Comparison of ENCODE assay signal across 25 cellular contexts in the genomic region with DNA sequence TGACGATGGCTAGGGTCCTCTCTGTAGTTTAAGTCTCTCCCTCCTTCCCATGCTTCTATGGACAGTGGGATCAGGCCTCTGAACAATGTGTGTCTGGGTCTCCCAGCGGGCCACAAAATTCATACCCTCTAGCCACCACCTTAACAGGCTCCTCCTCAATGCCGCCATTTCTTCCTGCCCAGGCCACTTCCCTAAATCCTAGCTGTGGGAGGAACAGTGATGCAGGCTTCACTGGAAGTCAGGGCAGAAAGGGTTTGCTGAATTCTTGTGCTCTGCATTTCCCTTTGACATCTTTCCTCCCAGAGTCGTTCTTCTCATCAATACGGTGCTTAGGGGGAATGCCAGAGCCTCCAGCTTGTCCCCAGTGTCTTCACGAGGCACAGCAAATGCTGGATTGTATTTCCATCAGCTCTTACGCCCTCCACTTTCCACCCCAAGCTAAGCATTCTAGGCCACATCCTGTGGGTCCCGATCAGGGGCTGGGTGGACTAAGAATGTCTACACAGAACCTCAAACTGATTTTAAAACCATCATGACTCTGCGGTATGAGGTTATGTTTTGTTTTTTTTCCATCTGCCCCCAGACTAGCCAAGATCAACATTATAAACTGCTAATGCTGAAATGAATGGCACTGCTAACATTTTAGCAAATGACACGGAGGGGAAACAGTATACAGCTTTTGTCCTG. TPM values are rescaled to one million over a fixed set of nuclear protein-coding genes. Genes with fewer than 3 reads are reported as not detected.
DNase-seq lines count a peak whose midpoint lies in the region; ATAC-seq and TF ChIP-seq lines count a peak whose summit lies in the region.
"Had no signal": no experiment of that assay in that cellular context is flagged by ENCODE, and none has a peak within 500 bp of the region (broad histone marks: within the 10 kb centered on the region; RNA-seq: fewer than 3 reads in every experiment).

No MANE protein-coding gene starts in this region.

- H3K4me3 Mint-ChIP-seq in stimulated activated naive CD8-positive, alpha-beta T cell treated with anti-CD3 and anti-CD28 coated beads, Interleukin-15, amount 100 ng/mL, for 72 hours, result no peak overlapping the region
- no peak overlapping the region for H3K4me3 Mint-ChIP-seq in memory B cell
- H3K4me3 Mint-ChIP-seq: CD8-positive, alpha-beta T cell; H9; HFFc6 had no signal

- no peaks in the 10 kb centered on the region for H3K79me2 ChIP-seq in OCI-LY7 (ENCODE audit: insufficient read depth, low read depth, low read length)

- H3K36me3 ChIP-seq in OCI-LY7 (ENCODE audit: insufficient read depth, low read length), result no peaks in the 10 kb centered on the region

- no peaks in the 10 kb centered on the region for H3K4me1 ChIP-seq in OCI-LY7 (ENCODE audit: insufficient read depth, low read length, poor library complexity, severe bottlenecking)
- H3K4me1 ChIP-seq: Peyer's patch had no signal

- in situ Hi-C loops in astrocyte of the spinal cord (cut with HindIII; ENCODE audit: low sequenced_read_pairs), result no loop called here

- intact Hi-C loops in OCI-LY7 (cut with micrococcal nuclease; ENCODE audit: unreplicated experiment), result no loop called here

- H3K4me1 Mint-ChIP-seq in stimulated activated naive CD8-positive, alpha-beta T cell treated with anti-CD3 and anti-CD28 coated beads, Interleukin-15, amount 100 ng/mL, for 72 hours, result no peaks in the 10 kb centered on the region
- peaks cover 2% of the 10 kb centered on the region for H3K4me1 Mint-ChIP-seq in memory B cell
- H3K4me1 Mint-ChIP-seq: H9 had no signal

- H2AFZ ChIP-seq in OCI-LY7 (ENCODE audit: low read length), result no peak overlapping the region
- H2AFZ ChIP-seq: GM23248 had no signal

- POLR2A ChIA-PET in OCI-LY7 (lab: Charles Lee), result interaction anchor here (0.7 kb wide), 1 partner anchor 124 kb away, joined by 5 read pairs; no protein-coding TSS in a partner anchor

- H3K9me3 ChIP-seq in OCI-LY7 (ENCODE audit: low read length), result no peaks in the 10 kb centered on the region
- H3K9me3 ChIP-seq: BLaER1 treated with 17β-estradiol and CSF1 and Interleukin-3, amounts not matched to agents 10 nM and 100 nM; Peyer's patch had no signal

- H3K4me3 ChIP-seq in astrocyte of the spinal cord (ENCODE audit: low read depth, low read length), result no peak overlapping the region
- H3K4me3 ChIP-seq in OCI-LY7 (ENCODE audit: low read depth, low read length, poor library complexity, severe bottlenecking), result no peak overlapping the region
- H3K4me3 ChIP-seq: BLaER1 treated with 17β-estradiol and CSF1 and Interleukin-3, amounts not matched to agents 10 nM and 100 nM; GM23248; Peyer's patch had no signal

- no peak for DNase-seq in stimulated activated naive CD8-positive, alpha-beta T cell treated with anti-CD3 and anti-CD28 coated beads, Interleukin-15, amount 100 ng/mL, for 72 hours
- DNase-seq in stimulated activated naive CD8-positive, alpha-beta T cell treated with anti-CD3 and anti-CD28 coated beads, Interleukin-15, Interleukin-2, amounts not matched to agents 100 U/mL and 50 U/mL, for 24 hours, result no peak
- DNase-seq in astrocyte of the spinal cord (ENCODE audit: low read depth, low spot score) (peak; percentile 54), memory B cell (ENCODE audit: low spot score in 2 of 2) (no peak), stromal cell of bone marrow (ENCODE audit: low read depth) (peak; percentile 70), kidney tubule cell (ENCODE audit: low spot score) (no peak), OCI-LY7 (ENCODE audit: low spot score) (no peak)
- DNase-seq: 8988T; CD8-positive, alpha-beta T cell; DMS153; GM23248; H9; HFFc6; NCI-H1105; NCI-H146; NCI-H2029; NCI-H226; NCI-H524; NCI-H774; NK-92 treated with Interleukin-12 subunit alpha and Interleukin-12 subunit beta, amount 100 ng/mL, for 24 hours; Peyer's patch had no signal

- no peaks in the 10 kb centered on the region for H3K27me3 Mint-ChIP-seq in stimulated activated naive CD8-positive, alpha-beta T cell treated with anti-CD3 and anti-CD28 coated beads, Interleukin-15, amount 100 ng/mL, for 72 hours
- no peaks in the 10 kb centered on the region for H3K27me3 Mint-ChIP-seq in memory B cell

- H3K27ac Mint-ChIP-seq in stimulated activated naive CD8-positive, alpha-beta T cell treated with anti-CD3 and anti-CD28 coated beads, Interleukin-15, amount 100 ng/mL, for 72 hours, result peak overlapping the region in 1 of 2 donors; percentile 3
- H3K27ac Mint-ChIP-seq in memory B cell, result peak overlapping the region; percentile 26
- H3K27ac Mint-ChIP-seq: CD8-positive, alpha-beta T cell; HFFc6 had no signal

- H4K20me1 ChIP-seq in OCI-LY7 (ENCODE audit: insufficient read depth, low read length), result no peaks in the 10 kb centered on the region
- H4K20me1 ChIP-seq: BLaER1 treated with 17β-estradiol and CSF1 and Interleukin-3, amounts not matched to agents 10 nM and 100 nM had no signal

- no TSS peak for BruUV-seq in OCI-LY7 (replicated peaks; lab: Mats Ljungman, UMichigan)

- CTCF ChIA-PET in OCI-LY7 (lab: Charles Lee; ENCODE audit: unreplicated experiment), result no interaction called here

- H3K36me3 Mint-ChIP-seq in memory B cell, result peaks cover 20% of the 10 kb centered on the region
- H3K36me3 Mint-ChIP-seq: CD8-positive, alpha-beta T cell had no signal

- ATAC-seq in stimulated activated naive CD8-positive, alpha-beta T cell treated with anti-CD3 and anti-CD28 coated beads, Interleukin-15, amount 100 ng/mL, for 72 hours, result peak; percentile 40
- no peak for ATAC-seq in stimulated activated naive CD8-positive, alpha-beta T cell treated with anti-CD3 and anti-CD28 coated beads, Interleukin-15, Interleukin-2, amounts not matched to agents 100 U/mL and 50 U/mL, for 24 hours
- no peak for ATAC-seq in memory B cell (ENCODE audit: low read depth)
- no peak for ATAC-seq in HG02798 (IDR thresholded peaks at IDR 0.05; ENCODE audit: poor library complexity, unreplicated experiment)
- ATAC-seq: CD8-positive, alpha-beta T cell had no signal

- no peak overlapping the region for H3K27ac ChIP-seq in OCI-LY7 (ENCODE audit: low read depth, low read length, poor library complexity, severe bottlenecking)
- H3K27ac ChIP-seq: BLaER1 treated with 17β-estradiol and CSF1 and Interleukin-3, amounts not matched to agents 10 nM and 100 nM; GM23248; KMS-11; Peyer's patch had no signal

- no peaks in the 10 kb centered on the region for H3K9me2 ChIP-seq in OCI-LY7 (ENCODE audit: insufficient read depth, low read length)

- no peaks in the 10 kb centered on the region for H3K9me3 Mint-ChIP-seq in stimulated activated naive CD8-positive, alpha-beta T cell treated with anti-CD3 and anti-CD28 coated beads, Interleukin-15, amount 100 ng/mL, for 72 hours
- no peaks in the 10 kb centered on the region for H3K9me3 Mint-ChIP-seq in memory B cell
- H3K9me3 Mint-ChIP-seq: CD8-positive, alpha-beta T cell; H9; HFFc6 had no signal

- TF ChIP-seq CTCF in astrocyte of the spinal cord (IDR thresholded peaks at IDR 0.05; ENCODE audit: low read depth, low read length), result no peak
- no peak for TF ChIP-seq CTCF in OCI-LY7 (conservative IDR thresholded peaks at IDR 0.05; ENCODE audit: low read length)

- H3K4me2 ChIP-seq in OCI-LY7 (ENCODE audit: low read length), result no peak overlapping the region
- H3K4me2 ChIP-seq: KMS-11 had no signal

RNA-seq across cellular contexts. Expression of a gene that starts 11.9 kb away (rescaled TPM):
- total RNA-seq in OCI-LY7 (2014; rRNA removed; shearing (Covaris generic)), result 0.09 TPM in 1 of 2 replicates, not detected in the other
- total RNA-seq in OCI-LY7 (2022), result not detected in 2 replicates
- total RNA-seq: CD8-positive, alpha-beta T cell; Daoy; GM23248; H9; HFFc6; Peyer's patch had no signal

Comparison
In these comparisons a context has a peak if more than half of its experiments do, and no peak if none do; other contexts are left out.
1. DNase-seq: peak in astrocyte of the spinal cord (single experiment) and stromal cell of bone marrow (single experiment); none in stimulated activated naive CD8-positive, alpha-beta T cell treated with anti-CD3 and anti-CD28 coated beads, Interleukin-15, amount 100 ng/mL, for 72 hours (0 of 2), stimulated activated naive CD8-positive, alpha-beta T cell treated with anti-CD3 and anti-CD28 coated beads, Interleukin-15, Interleukin-2, amounts not matched to agents 100 U/mL and 50 U/mL, for 24 hours (single experiment), memory B cell (0 of 2), kidney tubule cell (single experiment) and OCI-LY7 (single experiment).